Comparison of ENCODE assay signal across 9 cellular contexts in the genomic region with DNA sequence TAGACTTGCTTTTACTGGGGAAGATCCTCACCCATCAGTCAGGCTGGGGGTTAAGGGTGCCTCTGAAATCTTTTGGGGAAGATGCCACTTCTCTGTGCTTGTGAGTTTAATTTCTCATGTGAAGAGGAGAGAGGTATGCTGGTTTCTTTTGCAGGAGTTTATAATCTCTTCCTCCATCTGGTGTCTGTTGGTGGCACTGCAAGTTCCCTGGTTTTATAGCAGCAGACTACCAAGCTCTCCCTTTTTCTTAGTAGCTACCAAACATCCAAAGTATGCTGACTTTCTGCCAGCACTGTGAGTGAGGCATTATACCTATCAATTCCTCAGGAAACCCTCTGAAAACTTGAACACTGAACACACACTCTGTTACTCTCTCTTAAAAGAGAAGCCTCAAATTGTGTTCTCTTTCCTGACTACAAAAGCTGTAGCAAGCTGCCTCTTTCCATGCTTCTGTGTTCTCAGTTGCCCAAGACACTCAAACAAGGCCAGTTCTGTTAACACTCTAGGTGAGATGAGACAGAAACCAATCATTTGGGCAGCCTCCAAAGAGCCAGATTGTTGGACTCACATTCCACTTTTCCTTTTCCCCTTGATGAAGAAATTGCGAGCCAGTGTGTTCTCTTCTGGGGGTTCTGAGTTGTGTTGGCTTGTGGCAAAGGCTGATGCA.
DNase-seq lines count a peak whose midpoint lies in the region; ATAC-seq, FAIRE-seq and TF ChIP-seq lines count a peak whose summit lies in the region.
"Had no signal": no experiment of that assay in that cellular context is flagged by ENCODE, and none has a peak within 500 bp of the region (broad histone marks: within the 10 kb centered on the region; RNA-seq: fewer than 3 reads in every experiment).

No MANE protein-coding gene starts in this region.

- no peak overlapping the region for H3K4me3 ChIP-seq in right cardiac atrium (ENCODE audit: low read length)
- H3K4me3 ChIP-seq: skin epidermis had no signal

- H3K27ac ChIP-seq in right cardiac atrium (ENCODE audit: low read length) = no peak overlapping the region
- H3K27ac ChIP-seq: skin epidermis had no signal

- no peaks in the 10 kb centered on the region for H3K27me3 ChIP-seq in right cardiac atrium (ENCODE audit: control insufficient read depth, insufficient read depth)

- FAIRE-seq in GM12892 (lab: Jason Lieb, UNC) = no peak

- TF ChIP-seq POLR2A in GM12892 (IDR thresholded peaks at IDR 0.05; ENCODE audit: low read depth, low read length) = no peak

- ATAC-seq in HG03159 (IDR thresholded peaks at IDR 0.05; ENCODE audit: unreplicated experiment) (peak; percentile 65), SK-N-SH treated with all-trans-retinoic acid at 6 μM for 48 hours (peak; percentile 78), right cardiac atrium (no peak)

- intact Hi-C loops in right cardiac atrium (cut with DNase I) = no loop called here

- no peaks in the 10 kb centered on the region for H3K4me1 ChIP-seq in right cardiac atrium (ENCODE audit: control insufficient read depth, insufficient read depth, low read length)

- H3K9me3 ChIP-seq in right cardiac atrium (ENCODE audit: control insufficient read depth, low read length) = no peaks in the 10 kb centered on the region

- WGBS in right cardiac atrium = 71% methylated on average over 1 of the region's 1 CpG

- DNase-seq in EL = peak; percentile 32
- DNase-seq in left kidney (ENCODE audit: low read depth, low spot score) = peak; percentile 44
- no peak for DNase-seq in GM12892 (ENCODE audit: insufficient read length)
- no peak for DNase-seq in dedifferentiated amniotic fluid mesenchymal stem cell (ENCODE audit: extremely low spot score)
- no peak for DNase-seq in stimulated activated CD4-positive, alpha-beta T cell treated with anti-CD3 and anti-CD28 coated beads, Interleukin-1b, Interleukin-23, amount 100 ng/mL, for 48 hours
- DNase-seq in right cardiac atrium = no peak

TF ChIP-seq in SK-N-SH treated with all-trans-retinoic acid at 6 μM for 48 hours, 23 proteins besides CTCF, POLR2A, EP300 and RAD21:
- TF ChIP-seq ZFP30 (CRISPR knock-in tag; IDR thresholded peaks at IDR 0.05) (no peak), TCF4 (CRISPR knock-in tag; IDR thresholded peaks at IDR 0.05; ENCODE audit: borderline replicate concordance) (no peak), GLIS3 (CRISPR knock-in tag; IDR thresholded peaks at IDR 0.05) (no peak), TOX (CRISPR knock-in tag; IDR thresholded peaks at IDR 0.05; ENCODE audit: borderline replicate concordance) (no peak), SNAI2 (CRISPR knock-in tag; IDR thresholded peaks at IDR 0.05) (no peak), PPARA (CRISPR knock-in tag; IDR thresholded peaks at IDR 0.05; ENCODE audit: borderline replicate concordance) (no peak), RARB (CRISPR knock-in tag; IDR thresholded peaks at IDR 0.05) (no peak), ESRRG (CRISPR knock-in tag; IDR thresholded peaks at IDR 0.05) (no peak), ZNF8 (CRISPR knock-in tag; IDR thresholded peaks at IDR 0.05) (no peak), OSR1 (CRISPR knock-in tag; IDR thresholded peaks at IDR 0.05) (no peak), ISL1 (CRISPR knock-in tag; IDR thresholded peaks at IDR 0.05) (no peak), ZC3H10 (CRISPR knock-in tag; IDR thresholded peaks at IDR 0.05) (no peak), ZFP3 (CRISPR knock-in tag; IDR thresholded peaks at IDR 0.05) (no peak), ARNTL (CRISPR knock-in tag; IDR thresholded peaks at IDR 0.05; ENCODE audit: borderline replicate concordance, low read depth) (no peak)
- TF ChIP-seq, protein P1, sequence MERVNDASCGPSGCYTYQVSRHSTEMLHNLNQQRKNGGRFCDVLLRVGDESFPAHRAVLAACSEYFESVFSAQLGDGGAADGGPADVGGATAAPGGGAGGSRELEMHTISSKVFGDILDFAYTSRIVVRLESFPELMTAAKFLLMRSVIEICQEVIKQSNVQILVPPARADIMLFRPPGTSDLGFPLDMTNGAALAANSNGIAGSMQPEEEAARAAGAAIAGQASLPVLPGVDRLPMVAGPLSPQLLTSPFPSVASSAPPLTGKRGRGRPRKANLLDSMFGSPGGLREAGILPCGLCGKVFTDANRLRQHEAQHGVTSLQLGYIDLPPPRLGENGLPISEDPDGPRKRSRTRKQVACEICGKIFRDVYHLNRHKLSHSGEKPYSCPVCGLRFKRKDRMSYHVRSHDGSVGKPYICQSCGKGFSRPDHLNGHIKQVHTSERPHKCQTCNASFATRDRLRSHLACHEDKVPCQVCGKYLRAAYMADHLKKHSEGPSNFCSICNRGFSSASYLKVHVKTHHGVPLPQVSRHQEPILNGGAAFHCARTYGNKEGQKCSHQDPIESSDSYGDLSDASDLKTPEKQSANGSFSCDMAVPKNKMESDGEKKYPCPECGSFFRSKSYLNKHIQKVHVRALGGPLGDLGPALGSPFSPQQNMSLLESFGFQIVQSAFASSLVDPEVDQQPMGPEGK (CRISPR knock-in tag; IDR thresholded peaks at IDR 0.05; ENCODE audit: borderline replicate concordance) = no peak
- TF ChIP-seq, protein P2, sequence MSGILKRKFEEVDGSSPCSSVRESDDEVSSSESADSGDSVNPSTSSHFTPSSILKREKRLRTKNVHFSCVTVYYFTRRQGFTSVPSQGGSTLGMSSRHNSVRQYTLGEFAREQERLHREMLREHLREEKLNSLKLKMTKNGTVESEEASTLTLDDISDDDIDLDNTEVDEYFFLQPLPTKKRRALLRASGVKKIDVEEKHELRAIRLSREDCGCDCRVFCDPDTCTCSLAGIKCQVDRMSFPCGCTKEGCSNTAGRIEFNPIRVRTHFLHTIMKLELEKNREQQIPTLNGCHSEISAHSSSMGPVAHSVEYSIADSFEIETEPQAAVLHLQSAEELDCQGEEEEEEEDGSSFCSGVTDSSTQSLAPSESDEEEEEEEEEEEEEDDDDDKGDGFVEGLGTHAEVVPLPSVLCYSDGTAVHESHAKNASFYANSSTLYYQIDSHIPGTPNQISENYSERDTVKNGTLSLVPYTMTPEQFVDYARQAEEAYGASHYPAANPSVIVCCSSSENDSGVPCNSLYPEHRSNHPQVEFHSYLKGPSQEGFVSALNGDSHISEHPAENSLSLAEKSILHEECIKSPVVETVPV (CRISPR knock-in tag; IDR thresholded peaks at IDR 0.05) = no peak
TF ChIP-seq in SK-N-SH treated with all-trans-retinoic acid at 6 μM for 48 hours: peak in this region for 0.

Comparison
In these comparisons a context has a peak if more than half of its experiments do, and no peak if none do; other contexts are left out.
1. DNase-seq: peak in EL (single experiment) and left kidney (single experiment); none in GM12892 (single experiment), dedifferentiated amniotic fluid mesenchymal stem cell (single experiment), stimulated activated CD4-positive, alpha-beta T cell treated with anti-CD3 and anti-CD28 coated beads, Interleukin-1b, Interleukin-23, amount 100 ng/mL, for 48 hours (single experiment) and right cardiac atrium (0 of 3).
2. ATAC-seq: peak in HG03159 (single experiment) and SK-N-SH treated with all-trans-retinoic acid at 6 μM for 48 hours (single experiment); none in right cardiac atrium (0 of 2).